ENCODE assay signal across 11 cellular contexts in the genomic region with DNA sequence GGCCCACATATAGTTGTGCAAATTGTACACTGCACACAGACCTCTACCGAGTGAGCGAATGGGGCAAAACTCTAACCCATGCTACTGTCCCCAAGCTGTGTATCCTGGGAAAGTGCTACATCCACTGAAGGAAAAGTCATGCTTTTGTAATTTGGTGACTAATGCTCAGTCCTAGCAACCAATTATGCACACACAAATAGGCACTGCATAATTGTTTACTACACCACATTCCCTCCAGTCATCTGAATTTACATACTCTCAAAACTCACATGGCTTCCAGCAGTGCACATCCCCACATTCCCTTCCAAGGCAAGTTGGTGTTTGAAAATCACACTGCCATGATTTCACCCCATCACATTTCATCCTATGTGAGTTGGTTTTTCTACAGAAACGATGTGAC.
DNase-seq lines count a peak whose midpoint lies in the region; FAIRE-seq and TF ChIP-seq lines count a peak whose summit lies in the region.
"Had no signal": no experiment of that assay in that cellular context is flagged by ENCODE, and none has a peak within 500 bp of the region (broad histone marks: within the 10 kb centered on the region; RNA-seq: fewer than 3 reads in every experiment).

No MANE protein-coding gene starts in this region.

- no peaks in the 10 kb centered on the region for H3K9me3 ChIP-seq in suprapubic skin

- TF ChIP-seq POLR2A in H54 (IDR thresholded peaks at IDR 0.05; ENCODE audit: low read depth, low read length) (no peak), suprapubic skin (IDR thresholded peaks at IDR 0.05) (no peak)

- 54% methylated on average over 3 of the region's 3 CpGs for WGBS in suprapubic skin

- peak overlapping the region; percentile 72 for H3K27ac ChIP-seq in suprapubic skin

- H3K4me3 ChIP-seq in foreskin fibroblast (ENCODE audit: low read depth in 1 of 2, low read length in 2 of 2) (no peak overlapping the region), suprapubic skin (no peak overlapping the region)

- H3K27me3 ChIP-seq in suprapubic skin: no peaks in the 10 kb centered on the region

- TF ChIP-seq EP300 in suprapubic skin (IDR thresholded peaks at IDR 0.05): no peak

- no peaks in the 10 kb centered on the region for H3K36me3 ChIP-seq in suprapubic skin

- TF ChIP-seq CTCF in foreskin fibroblast (IDR thresholded peaks at IDR 0.05; ENCODE audit: low read depth, low read length) (no peak), suprapubic skin (IDR thresholded peaks at IDR 0.05) (no peak)

- no peak for FAIRE-seq in H54 (lab: Jason Lieb, UNC)

- DNase-seq in H54 (ENCODE audit: insufficient read length, low spot score): peak; percentile 18
- DNase-seq in amniotic epithelial cell (ENCODE audit: low read depth): peak; percentile 84
- peak; percentile 79 to 88 for DNase-seq in foreskin fibroblast
- DNase-seq in suprapubic skin (ENCODE audit: low spot score in 2 of 2): no peak
- no peak for DNase-seq in AML-193 (lab: John Stamatoyannopoulos, UW)
- DNase-seq in activated gamma-delta T cell treated with Interleukin-2 at 50 U/mL for 16 hours: no peak
- no peak for DNase-seq in iPS-NIHi7 (ENCODE audit: extremely low spot score)
- DNase-seq: activated naive CD8-positive, alpha-beta T cell treated with anti-CD3 and anti-CD28 coated beads, Interleukin-2, amount 10 ng/mL, durations not matched to agents 7 days and 5 days; DMS153; stimulated activated CD4-positive, alpha-beta T cell treated with anti-CD3 and anti-CD28 coated beads, Interleukin-4, amount 100 ng/mL, for 24 hours; stimulated activated naive CD4-positive, alpha-beta T cell treated with Interleukin-2 at 50 U/mL for 16 hours had no signal

- peaks cover 19% of the 10 kb centered on the region for H3K4me1 ChIP-seq in suprapubic skin

Comparison
In these comparisons a context has a peak if more than half of its experiments do, and no peak if none do; other contexts are left out.
1. DNase-seq: peak in H54 (single experiment), amniotic epithelial cell (single experiment) and foreskin fibroblast (2 of 2); none in suprapubic skin (0 of 2), AML-193 (0 of 2), activated gamma-delta T cell treated with Interleukin-2 at 50 U/mL for 16 hours (single experiment) and iPS-NIHi7 (single experiment).